ENCODE assay signal across 11 cellular contexts in genomic region chr2:201358684-201359083, GRCh38. TPM values are rescaled to one million over a fixed set of nuclear protein-coding genes. Genes with fewer than 3 reads are reported as not detected.
DNase-seq lines count a peak whose midpoint lies in the region; ATAC-seq and TF ChIP-seq lines count a peak whose summit lies in the region.
"Had no signal": no experiment of that assay in that cellular context is flagged by ENCODE, and none has a peak within 500 bp of the region (broad histone marks: within the 10 kb centered on the region; RNA-seq: fewer than 3 reads in every experiment).

No MANE protein-coding gene starts in this region.

- ATAC-seq in HCT116 (peak; percentile 95), esophagus mucosa (peak; percentile 69), GM18511 (IDR thresholded peaks at IDR 0.05; ENCODE audit: unreplicated experiment) (no peak)
- ATAC-seq: left colon had no signal

- POLR2A ChIA-PET in AG04450 (lab: Yijun Ruan, JAX) (no interaction called here), HCT116 (lab: Charles Lee) (no interaction called here)
- POLR2A ChIA-PET in CD4-positive, alpha-beta memory T cell (lab: Charles Lee; ENCODE audit: partially characterized antibody) = no interaction called here

- H2AFZ ChIP-seq in HCT116 (ENCODE audit: low read depth, low read length, poor library complexity, severe bottlenecking) = no peak overlapping the region

- H3K9me3 Mint-ChIP-seq in CD4-positive, alpha-beta memory T cell = peaks cover 0 to 4% (median 0%) of the 10 kb centered on the region in 8 donors

- peak overlapping the region; percentile 13 for H3K27ac ChIP-seq in AG04450 (ENCODE audit: low read depth, low read length)
- peak overlapping the region; percentile 47; the same call in 1 of the 2 replicates for H3K27ac ChIP-seq in HCT116 (ENCODE audit: low read depth, low read length)
- H3K27ac ChIP-seq in CD4-positive, alpha-beta memory T cell (ENCODE audit: low read depth, low read length) = no peak overlapping the region

- H4K20me1 ChIP-seq in HCT116 (ENCODE audit: insufficient read depth) = no peaks in the 10 kb centered on the region

- no peak for TF ChIP-seq RAD21 in HCT116 (IDR thresholded peaks at IDR 0.05; ENCODE audit: low read depth)

- peaks cover 18 to 41% of the 10 kb centered on the region in 2 experiments for H3K4me1 ChIP-seq in HCT116 (ENCODE audit: control insufficient read depth in 1 of 2, insufficient read depth in 2 of 2, low read length in 2 of 2)
- peaks cover 28% of the 10 kb centered on the region for H3K4me1 ChIP-seq in CD4-positive, alpha-beta memory T cell (ENCODE audit: insufficient read depth, low read length)

- BruUV-seq in HCT116 (replicated peaks; lab: Mats Ljungman, UMichigan) = no TSS peak

- intact Hi-C loops in HCT116 (cut with micrococcal nuclease) = loop anchor here (5.0 kb wide), 1 partner anchor 101 kb away; no protein-coding TSS in a partner anchor
- intact Hi-C loops in CD4-positive, alpha-beta memory T cell (cut with micrococcal nuclease) = no loop called here

- RAD21 ChIA-PET in HCT116 (lab: Charles Lee; ENCODE audit: low non-redundant PET in 1 of 2, low total read pairs in 2 of 2, uncharacterized antibody in 2 of 2, unreplicated experiment in 2 of 2) = no interaction called here

- no peak overlapping the region for H3K27ac Mint-ChIP-seq in CD4-positive, alpha-beta memory T cell

- H3K4me3 ChIP-seq in AG04450 (ENCODE audit: low read depth, low read length) (no peak overlapping the region), HCT116 (replicated peaks in 1 of 2; ENCODE audit: low read depth in 1 of 2, low read length in 2 of 2) (peak overlapping the region in 1 of 2 experiments; percentile 17; a peak in 2 of 4 replicates)
- H3K4me3 ChIP-seq in CD4-positive, alpha-beta memory T cell (ENCODE audit: low read length in 2 of 2) = no peak overlapping the region

- TF ChIP-seq CTCF in AG04450 (IDR thresholded peaks at IDR 0.05; ENCODE audit: low read depth, low read length) = no peak
- TF ChIP-seq CTCF in HCT116 (IDR thresholded peaks at IDR 0.05 in 2 of 3, conservative IDR thresholded peaks at IDR 0.05 in 1 of 3; ENCODE audit: borderline replicate concordance in 1 of 3, insufficient read depth in 1 of 3, low read depth in 2 of 3, low read length in 2 of 3) = no peak

- H3K36me3 ChIP-seq in HCT116 (ENCODE audit: control insufficient read depth in 1 of 2, insufficient read depth in 2 of 2, low read length in 2 of 2) = no peaks in the 10 kb centered on the region
- no peaks in the 10 kb centered on the region for H3K36me3 ChIP-seq in CD4-positive, alpha-beta memory T cell (ENCODE audit: insufficient read depth, low read length)

- TF ChIP-seq POLR2A in HCT116 (IDR thresholded peaks at IDR 0.05; ENCODE audit: borderline replicate concordance, extremely low read depth, insufficient read depth, insufficient read length) = no peak

- H3K36me3 Mint-ChIP-seq in CD4-positive, alpha-beta memory T cell = peaks cover 22% of the 10 kb centered on the region in 2 donors

- peaks cover 19% of the 10 kb centered on the region for H3K9me3 ChIP-seq in AG04450 (ENCODE audit: control insufficient read depth, insufficient read depth, low read length)
- H3K9me3 ChIP-seq in HCT116 (ENCODE audit: control insufficient read depth in 1 of 2, insufficient read depth in 1 of 2, low read depth in 1 of 2, low read length in 2 of 2) = peaks cover 0 to 10% of the 10 kb centered on the region in 2 experiments; a peak in 1 of 4 replicates
- H3K9me3 ChIP-seq in CD4-positive, alpha-beta memory T cell (ENCODE audit: control insufficient read depth in 1 of 2, low read length in 2 of 2) = no peaks in the 10 kb centered on the region

- H3K27me3 Mint-ChIP-seq in CD4-positive, alpha-beta memory T cell = no peaks in the 10 kb centered on the region

- 0 out of 2 replicates have a peak overlapping the region, but pooled peaks have one; percentile 16 for H3K9ac ChIP-seq in HCT116 (ENCODE audit: low read length)

- H3K4me3 Mint-ChIP-seq in CD4-positive, alpha-beta memory T cell = no peak overlapping the region

- H3K9me2 ChIP-seq in HCT116 (ENCODE audit: insufficient read depth) = no peaks in the 10 kb centered on the region

- CTCF ChIA-PET in AG04450 (lab: Charles Lee) = interaction anchor here (0.9 to 1.2 kb wide), 2 partner anchors 121 to 126 kb away, joined by 3 to 4 read pairs; no protein-coding TSS in a partner anchor
- CTCF ChIA-PET in HCT116 (lab: Charles Lee) = interaction anchor here (1.9 kb wide), 1 partner anchor 126 kb away, joined by 6 read pairs; no protein-coding TSS in a partner anchor
- CTCF ChIA-PET in CD4-positive, alpha-beta memory T cell (lab: Charles Lee; ENCODE audit: partially characterized antibody) = interaction anchor here (1.3 to 2.0 kb wide), 3 partner anchors 77 to 126 kb away, joined by 3 to 8 read pairs (median 3); no protein-coding TSS in a partner anchor

- peaks cover 19 to 25% (median 22%) of the 10 kb centered on the region in 4 donors for H3K4me1 Mint-ChIP-seq in CD4-positive, alpha-beta memory T cell

- no peaks in the 10 kb centered on the region for H3K27me3 ChIP-seq in AG04450 (ENCODE audit: control insufficient read depth, insufficient read depth, low read length)
- no peaks in the 10 kb centered on the region for H3K27me3 ChIP-seq in HCT116 (ENCODE audit: insufficient read depth, low read length)
- no peaks in the 10 kb centered on the region for H3K27me3 ChIP-seq in CD4-positive, alpha-beta memory T cell (ENCODE audit: insufficient read depth, low read length)

- H3K79me2 ChIP-seq in HCT116 (ENCODE audit: insufficient read depth, low read length) = no peaks in the 10 kb centered on the region

- DNase-seq in AG04450 (ENCODE audit: low read depth, low spot score) (peak; percentile 71), HCT116 (ENCODE audit: low read depth, low spot score) (peak; percentile 88), T1000 (lab: John Stamatoyannopoulos, UW) (peak; percentile 44), NCI-H2171 treated with DMSO at 0.1 percent for 48 hours (lab: John Stamatoyannopoulos, UW) (no peak), NCI-H1417 (lab: John Stamatoyannopoulos, UW) (no peak)
- no peak for DNase-seq in CD4-positive, alpha-beta memory T cell
- DNase-seq: left colon, NCI-H1694, SHP77 treated with DMSO at 0.1 percent for 48 hours had no signal

- peak overlapping the region; percentile 63 for H3K4me2 ChIP-seq in HCT116 (ENCODE audit: low read length)

TF ChIP-seq in HCT116, 20 proteins besides CTCF, POLR2A, EP300 and RAD21 (continues in another document):
- TF ChIP-seq JUND (IDR thresholded peaks at IDR 0.05) (peak; percentile 99), ELF1 (IDR thresholded peaks at IDR 0.05; ENCODE audit: borderline replicate concordance, low read depth) (no peak), TCF7L2 (IDR thresholded peaks at IDR 0.05; ENCODE audit: borderline replicate concordance, extremely low read depth, insufficient read depth, insufficient read length) (no peak), ZNF274 (IDR thresholded peaks at IDR 0.05; ENCODE audit: low read depth, low read length) (no peak), ATF3 (IDR thresholded peaks at IDR 0.05) (no peak), CEBPB (IDR thresholded peaks at IDR 0.05; ENCODE audit: low read depth) (peak; percentile 29; the same call in 1 of the 2 replicates), EGR1 (IDR thresholded peaks at IDR 0.05; ENCODE audit: low read depth) (no peak), EZH2phosphoT487 (IDR thresholded peaks at IDR 0.05; ENCODE audit: borderline replicate concordance) (no peak), SRF (IDR thresholded peaks at IDR 0.05; ENCODE audit: low read depth) (peak; percentile 74; the same call in 1 of the 2 replicates), CBX3 (IDR thresholded peaks at IDR 0.05; ENCODE audit: low read depth) (peak; percentile 97), SP1 (IDR thresholded peaks at IDR 0.05; ENCODE audit: low read depth) (peak; percentile 81), YY1 (IDR thresholded peaks at IDR 0.05; ENCODE audit: extremely low read depth, insufficient replicate concordance, low read depth, low read length) (peak; percentile 33)
- TF ChIP-seq, protein P1, sequence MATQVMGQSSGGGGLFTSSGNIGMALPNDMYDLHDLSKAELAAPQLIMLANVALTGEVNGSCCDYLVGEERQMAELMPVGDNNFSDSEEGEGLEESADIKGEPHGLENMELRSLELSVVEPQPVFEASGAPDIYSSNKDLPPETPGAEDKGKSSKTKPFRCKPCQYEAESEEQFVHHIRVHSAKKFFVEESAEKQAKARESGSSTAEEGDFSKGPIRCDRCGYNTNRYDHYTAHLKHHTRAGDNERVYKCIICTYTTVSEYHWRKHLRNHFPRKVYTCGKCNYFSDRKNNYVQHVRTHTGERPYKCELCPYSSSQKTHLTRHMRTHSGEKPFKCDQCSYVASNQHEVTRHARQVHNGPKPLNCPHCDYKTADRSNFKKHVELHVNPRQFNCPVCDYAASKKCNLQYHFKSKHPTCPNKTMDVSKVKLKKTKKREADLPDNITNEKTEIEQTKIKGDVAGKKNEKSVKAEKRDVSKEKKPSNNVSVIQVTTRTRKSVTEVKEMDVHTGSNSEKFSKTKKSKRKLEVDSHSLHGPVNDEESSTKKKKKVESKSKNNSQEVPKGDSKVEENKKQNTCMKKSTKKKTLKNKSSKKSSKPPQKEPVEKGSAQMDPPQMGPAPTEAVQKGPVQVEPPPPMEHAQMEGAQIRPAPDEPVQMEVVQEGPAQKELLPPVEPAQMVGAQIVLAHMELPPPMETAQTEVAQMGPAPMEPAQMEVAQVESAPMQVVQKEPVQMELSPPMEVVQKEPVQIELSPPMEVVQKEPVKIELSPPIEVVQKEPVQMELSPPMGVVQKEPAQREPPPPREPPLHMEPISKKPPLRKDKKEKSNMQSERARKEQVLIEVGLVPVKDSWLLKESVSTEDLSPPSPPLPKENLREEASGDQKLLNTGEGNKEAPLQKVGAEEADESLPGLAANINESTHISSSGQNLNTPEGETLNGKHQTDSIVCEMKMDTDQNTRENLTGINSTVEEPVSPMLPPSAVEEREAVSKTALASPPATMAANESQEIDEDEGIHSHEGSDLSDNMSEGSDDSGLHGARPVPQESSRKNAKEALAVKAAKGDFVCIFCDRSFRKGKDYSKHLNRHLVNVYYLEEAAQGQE (IDR thresholded peaks at IDR 0.05; ENCODE audit: low read depth) = no peak
- TF ChIP-seq, protein P2, sequence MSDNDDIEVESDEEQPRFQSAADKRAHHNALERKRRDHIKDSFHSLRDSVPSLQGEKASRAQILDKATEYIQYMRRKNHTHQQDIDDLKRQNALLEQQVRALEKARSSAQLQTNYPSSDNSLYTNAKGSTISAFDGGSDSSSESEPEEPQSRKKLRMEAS (IDR thresholded peaks at IDR 0.05) = peak; percentile 31; the same call in 1 of the 2 replicates

RNA-seq across cellular contexts. Expression of gene FLACC1, which starts 1.5 kb away (rescaled TPM):
- 0.58 and 1.1 TPM in 2 replicates for polyA plus RNA-seq in AG04450 (2011; rRNA removed)
- 0.92 and 1.2 TPM in 2 replicates for polyA minus RNA-seq in AG04450 (2011; rRNA and poly(A)+ RNA removed)
- total RNA-seq in HCT116 (2021; ENCODE audit: unreplicated experiment) = 0.74 TPM
- 0.14 TPM in 1 of 2 replicates, not detected in the other for polyA plus RNA-seq in HCT116 (2012)
- total RNA-seq in esophagus mucosa = 0.56 TPM
- 10 to 100 TPM; 10.0 to 10.3 TPM for total RNA-seq in CD4-positive, alpha-beta memory T cell
- under 1 TPM; 0.39 to 0.77 TPM for polyA plus RNA-seq in CD4-positive, alpha-beta memory T cell

Comparison
In these comparisons a context has a peak if more than half of its experiments do, and no peak if none do; other contexts are left out.
1. DNase-seq: peak in AG04450 (single experiment), HCT116 (single experiment) and T1000 (single experiment); none in NCI-H2171 treated with DMSO at 0.1 percent for 48 hours (single experiment), NCI-H1417 (0 of 3) and CD4-positive, alpha-beta memory T cell (0 of 5).